29 cellular contexts compared by ENCODE assay signal in genomic region chr4:121724671-121725070, GRCh38. TPM values are rescaled to one million over a fixed set of nuclear protein-coding genes. Genes with fewer than 3 reads are reported as not detected.
"Had no signal": no experiment of that assay in that cellular context is flagged by ENCODE, and none has a peak within 500 bp of the region (broad histone marks: within the 10 kb centered on the region; RNA-seq: fewer than 3 reads in every experiment).

No MANE protein-coding gene starts in this region.

- H3K36me3 Mint-ChIP-seq: immature natural killer cell; naive thymus-derived CD4-positive, alpha-beta T cell; natural killer cell treated with Interleukin-12 subunit alpha and Interleukin-12 subunit beta and Interleukin-15 and Interleukin-18, amount 100 ng/mL, for 72 hours; stimulated activated memory B cell treated with anti-CD40 and anti-IgM and Interleukin-4, amounts not matched to agents 10 μg/mL and 1 μg/mL and 100 μg/mL, for 72 hours had no signal

- H3K4me3 Mint-ChIP-seq: immature natural killer cell; naive thymus-derived CD4-positive, alpha-beta T cell; natural killer cell treated with Interleukin-12 subunit alpha and Interleukin-12 subunit beta and Interleukin-15 and Interleukin-18, amount 100 ng/mL, for 72 hours; stimulated activated memory B cell treated with anti-CD40 and anti-IgM and Interleukin-4, amounts not matched to agents 10 μg/mL and 1 μg/mL and 100 μg/mL, for 72 hours; stimulated activated naive CD8-positive, alpha-beta T cell treated with anti-CD3 and anti-CD28 coated beads, Interleukin-15, amount 100 ng/mL, for 72 hours had no signal

- H3K27ac ChIP-seq: left lung, lower lobe of right lung, ovary, right atrium auricular region, right lobe of liver, tibial nerve, upper lobe of right lung had no signal

- H3K4me1 ChIP-seq: left lung, lower lobe of right lung, right atrium auricular region, right lobe of liver, upper lobe of right lung had no signal

- H3K27ac Mint-ChIP-seq: immature natural killer cell; naive thymus-derived CD4-positive, alpha-beta T cell; natural killer cell treated with Interleukin-12 subunit alpha and Interleukin-12 subunit beta and Interleukin-15 and Interleukin-18, amount 100 ng/mL, for 72 hours; progenitor cell of endocrine pancreas; stimulated activated memory B cell treated with anti-CD40 and anti-IgM and Interleukin-4, amounts not matched to agents 10 μg/mL and 1 μg/mL and 100 μg/mL, for 72 hours; stimulated activated naive CD8-positive, alpha-beta T cell treated with anti-CD3 and anti-CD28 coated beads, Interleukin-15, amount 100 ng/mL, for 72 hours had no signal

- H3K27me3 Mint-ChIP-seq: stimulated activated memory B cell treated with anti-CD40 and anti-IgM and Interleukin-4, amounts not matched to agents 10 μg/mL and 1 μg/mL and 100 μg/mL, for 72 hours had no signal

- H3K27me3 ChIP-seq: left lung, ovary, right atrium auricular region, right lobe of liver, tibial nerve, upper lobe of right lung had no signal

- H3K4me1 Mint-ChIP-seq: immature natural killer cell; stimulated activated memory B cell treated with anti-CD40 and anti-IgM and Interleukin-4, amounts not matched to agents 10 μg/mL and 1 μg/mL and 100 μg/mL, for 72 hours; stimulated activated naive CD8-positive, alpha-beta T cell treated with anti-CD3 and anti-CD28 coated beads, Interleukin-15, amount 100 ng/mL, for 72 hours had no signal

- H3K4me3 ChIP-seq: left lung, lower lobe of right lung, mucosa of descending colon, ovary, right atrium auricular region, right lobe of liver, smooth muscle cell, tibial nerve, upper lobe of right lung had no signal

- H3K4me2 ChIP-seq: smooth muscle cell had no signal

- ATAC-seq: left colon; left lung; lower lobe of right lung; mucosa of descending colon; naive thymus-derived CD4-positive, alpha-beta T cell; natural killer cell treated with Interleukin-12 subunit alpha and Interleukin-12 subunit beta and Interleukin-15 and Interleukin-18, amount 100 ng/mL, for 72 hours; right lobe of liver; stimulated activated memory B cell treated with anti-CD40 and anti-IgM and Interleukin-4, amounts not matched to agents 10 μg/mL and 1 μg/mL and 100 μg/mL, for 72 hours; stimulated activated naive CD8-positive, alpha-beta T cell treated with anti-CD3 and anti-CD28 coated beads, Interleukin-15, amount 100 ng/mL, for 72 hours; upper lobe of right lung had no signal

- DNase-seq: hypothalamus; immature natural killer cell; kidney; left colon; left lung; lower lobe of right lung; mesendoderm; midbrain; mucosa of descending colon; naive thymus-derived CD4-positive, alpha-beta T cell; ovary; right lobe of liver; stimulated activated CD4-positive, alpha-beta T cell treated with anti-CD3 and anti-CD28 coated beads, Interleukin-1b, Interleukin-23, amount 100 ng/mL, for 48 hours; stimulated activated CD4-positive, alpha-beta T cell treated with anti-CD3 and anti-CD28 coated beads, Interleukin-2, amount 100 ng/mL, for 48 hours; stimulated activated CD4-positive, alpha-beta T cell treated with anti-CD3 and anti-CD28 coated beads, Interleukin-4, amount 100 ng/mL, for 4 hours; stimulated activated CD8-positive, alpha-beta memory T cell treated with anti-CD3 and anti-CD28 coated beads, Interleukin-4, amount 100 ng/mL, for 48 hours; stimulated activated naive CD4-positive, alpha-beta T cell treated with Interleukin-2 at 50 U/mL for 16 hours; stimulated activated naive CD8-positive, alpha-beta T cell treated with anti-CD3 and anti-CD28 coated beads, Interleukin-15, amount 100 ng/mL, for 72 hours; substantia nigra; upper lobe of right lung had no signal

- H3K36me3 ChIP-seq: left lung, lower lobe of right lung, ovary, right atrium auricular region, right lobe of liver, tibial nerve, upper lobe of right lung had no signal

- H3K9me3 ChIP-seq: left lung, lower lobe of right lung, mucosa of descending colon, ovary, right atrium auricular region, right lobe of liver, tibial nerve, upper lobe of right lung had no signal

- FAIRE-seq: islet of Langerhans, kidney, urothelium cell line had no signal

- H3K9me3 Mint-ChIP-seq: natural killer cell treated with Interleukin-12 subunit alpha and Interleukin-12 subunit beta and Interleukin-15 and Interleukin-18, amount 100 ng/mL, for 72 hours; stimulated activated memory B cell treated with anti-CD40 and anti-IgM and Interleukin-4, amounts not matched to agents 10 μg/mL and 1 μg/mL and 100 μg/mL, for 72 hours; stimulated activated naive CD8-positive, alpha-beta T cell treated with anti-CD3 and anti-CD28 coated beads, Interleukin-15, amount 100 ng/mL, for 72 hours had no signal

RNA-seq across cellular contexts. Expression of gene SMIM43, which starts 40.3 kb away (rescaled TPM):
- total RNA-seq: kidney; liver; naive thymus-derived CD4-positive, alpha-beta T cell; natural killer cell treated with Interleukin-12 subunit alpha and Interleukin-12 subunit beta and Interleukin-15 and Interleukin-18, amount 100 ng/mL, for 72 hours; progenitor cell of endocrine pancreas; right atrium auricular region; right lobe of liver; smooth muscle cell; upper lobe of right lung had no signal
- polyA plus RNA-seq: immature natural killer cell; liver; naive thymus-derived CD4-positive, alpha-beta T cell; smooth muscle cell had no signal
